14 cellular contexts compared by ENCODE assay signal in the genomic region with DNA sequence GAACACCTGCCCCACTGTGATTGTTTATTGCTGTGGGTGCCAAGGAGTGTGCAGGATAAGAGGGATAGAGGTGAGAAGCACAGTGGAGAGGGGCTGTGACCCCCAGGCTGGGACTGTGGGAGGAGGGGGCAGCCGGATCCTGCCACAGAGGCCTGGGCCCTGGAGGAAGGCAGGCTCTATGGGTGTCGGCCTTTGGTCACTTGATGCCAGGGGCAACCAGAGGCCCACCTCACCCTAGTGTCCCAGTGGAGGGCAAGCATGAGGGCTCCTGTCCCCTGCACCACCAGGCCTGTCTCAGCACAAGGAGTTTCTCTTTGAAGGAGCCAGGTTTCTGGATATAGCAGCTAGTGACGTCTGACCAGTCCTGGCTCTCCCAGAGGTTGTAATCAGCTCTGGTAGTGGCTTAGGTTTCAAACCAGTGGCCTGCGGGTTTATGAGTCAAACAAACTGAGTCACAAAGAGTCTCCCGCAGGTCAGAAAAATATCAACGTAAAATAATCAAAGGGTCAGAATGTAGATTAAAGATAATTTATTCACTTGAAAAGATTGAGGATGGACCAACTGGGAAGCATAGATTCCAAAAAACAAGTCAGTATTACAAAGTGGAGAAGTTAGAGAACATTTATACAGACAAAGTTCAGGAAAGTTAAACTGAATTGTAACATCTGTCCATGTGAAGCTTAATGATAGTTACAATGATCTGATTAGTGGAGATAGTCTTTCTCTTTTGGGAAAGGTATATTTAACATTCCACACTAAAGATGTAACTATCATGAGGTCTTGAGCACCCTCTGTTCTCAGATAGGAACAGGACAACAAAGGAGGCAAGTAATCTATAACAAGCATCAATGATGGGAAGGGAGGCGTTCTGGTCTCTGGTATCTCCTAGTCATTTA. TPM values are rescaled to one million over a fixed set of nuclear protein-coding genes. Genes with fewer than 3 reads are reported as not detected.
DNase-seq lines count a peak whose midpoint lies in the region; ATAC-seq, FAIRE-seq and TF ChIP-seq lines count a peak whose summit lies in the region.
"Had no signal": no experiment of that assay in that cellular context is flagged by ENCODE, and none has a peak within 500 bp of the region (broad histone marks: within the 10 kb centered on the region; RNA-seq: fewer than 3 reads in every experiment).

No MANE protein-coding gene starts in this region.

- H3K4me1 Mint-ChIP-seq in activated T-helper 17 cell treated with anti-CD3 and anti-CD28 coated beads, Interleukin-2, amount 50 U/mL, for 72 hours = no peaks in the 10 kb centered on the region
- no peaks in the 10 kb centered on the region for H3K4me1 Mint-ChIP-seq in CD14-positive monocyte

- H3K36me3 ChIP-seq in HCT116 (ENCODE audit: control insufficient read depth in 1 of 2, insufficient read depth in 2 of 2, low read length in 2 of 2) = no peaks in the 10 kb centered on the region
- H3K36me3 ChIP-seq: left lung had no signal

- no peak for TF ChIP-seq RAD21 in A549 (conservative IDR thresholded peaks at IDR 0.05 in 1 of 2, IDR thresholded peaks at IDR 0.05 in 1 of 2)
- TF ChIP-seq RAD21 in HCT116 (IDR thresholded peaks at IDR 0.05; ENCODE audit: low read depth) = no peak; the same call in 1 of the 2 replicates

- no peak for DNase-seq in A549 (ENCODE audit: low read depth in 1 of 2, low spot score in 1 of 2)
- DNase-seq in HCT116 (ENCODE audit: low read depth, low spot score) = peak; percentile 64
- DNase-seq in amniotic epithelial cell (ENCODE audit: low read depth) = peak; percentile 85
- DNase-seq in hepatic stellate cell (ENCODE audit: low spot score) = peak; percentile 55
- DNase-seq in OCI-M2 (lab: John Stamatoyannopoulos, UW; ENCODE audit: unreplicated experiment) = no peak
- no peak for DNase-seq in CD14-positive monocyte (ENCODE audit: low spot score)
- DNase-seq: ACHN, DMS79, NCI-H2081 had no signal

- POLR2A ChIA-PET in A549 (lab: Yijun Ruan, JAX) (interaction anchor here (0.9 kb wide), 1 partner anchor 14 kb away, joined by 3 read pairs; no protein-coding TSS in a partner anchor), HCT116 (lab: Charles Lee) (interaction anchor here (1.0 to 1.7 kb wide), 2 partner anchors 15 to 37 kb away, joined by 3 to 4 read pairs; partner anchors contain the start of gene ZNF488)

- no peaks in the 10 kb centered on the region for H4K20me1 ChIP-seq in HCT116 (ENCODE audit: insufficient read depth)

- no peak overlapping the region for H3K27ac Mint-ChIP-seq in activated T-helper 17 cell treated with anti-CD3 and anti-CD28 coated beads, Interleukin-2, amount 50 U/mL, for 72 hours
- H3K27ac Mint-ChIP-seq in CD14-positive monocyte = no peak overlapping the region
- H3K27ac Mint-ChIP-seq: activated naive CD8-positive, alpha-beta T cell; T-helper 2 cell treated with Interferon-gamma antibody and Interleukin-4, amounts not matched to agents 5 μg/mL and 100 μg/mL, for 36 hours had no signal

- H3K9me3 ChIP-seq in A549 (no peaks in the 10 kb centered on the region), HCT116 (ENCODE audit: control insufficient read depth in 1 of 2, insufficient read depth in 1 of 2, low read depth in 1 of 2, low read length in 2 of 2) (no peaks in the 10 kb centered on the region)
- H3K9me3 ChIP-seq: left lung had no signal

- ATAC-seq in A549 (peak in 1 of 2 experiments; percentile 45; a peak in 2 of 6 replicates), HCT116 (peak; percentile 97), HG02623 (IDR thresholded peaks at IDR 0.05; ENCODE audit: unreplicated experiment) (no peak)
- ATAC-seq in activated T-helper 17 cell treated with anti-CD3 and anti-CD28 coated beads, Interleukin-2, amount 50 U/mL, for 72 hours (replicated peaks) = no peak
- ATAC-seq: left lung had no signal

- RAD21 ChIA-PET in HCT116 (lab: Charles Lee; ENCODE audit: low non-redundant PET in 1 of 2, low total read pairs in 2 of 2, uncharacterized antibody in 2 of 2, unreplicated experiment in 2 of 2) = no interaction called here

- WGBS in A549 (ENCODE audit: missing lambda C conversion rate) = 66% methylated on average over 7 of the region's 7 CpGs

- 0 out of 3 replicates have a peak overlapping the region, but pooled peaks have one; percentile 23 for H3K4me2 ChIP-seq in A549
- H3K4me2 ChIP-seq in HCT116 (ENCODE audit: low read length) = peak overlapping the region; percentile 73

- no peaks in the 10 kb centered on the region for H3K27me3 ChIP-seq in HCT116 (ENCODE audit: insufficient read depth, low read length)
- H3K27me3 ChIP-seq: left lung had no signal

- peaks cover 7% of the 10 kb centered on the region; the same call in 2 of the 3 replicates for H3K4me1 ChIP-seq in A549
- peaks cover 15 to 36% of the 10 kb centered on the region in 2 experiments for H3K4me1 ChIP-seq in HCT116 (ENCODE audit: control insufficient read depth in 1 of 2, insufficient read depth in 2 of 2, low read length in 2 of 2)
- H3K4me1 ChIP-seq: left lung had no signal

- peak overlapping the region; percentile 44 for H3K9ac ChIP-seq in HCT116 (ENCODE audit: low read length)

- intact Hi-C loops in HCT116 (cut with micrococcal nuclease) = no loop called here
- intact Hi-C loops in CD14-positive monocyte (cut with micrococcal nuclease) = no loop called here

- TF ChIP-seq CTCF in A549 (IDR thresholded peaks at IDR 0.05) (no peak), HCT116 (IDR thresholded peaks at IDR 0.05 in 2 of 3, conservative IDR thresholded peaks at IDR 0.05 in 1 of 3; ENCODE audit: borderline replicate concordance in 1 of 3, insufficient read depth in 1 of 3, low read depth in 2 of 3, low read length in 2 of 3) (no peak), CD14-positive monocyte (IDR thresholded peaks at IDR 0.05) (no peak)

- H3K36me3 Mint-ChIP-seq in activated T-helper 17 cell treated with anti-CD3 and anti-CD28 coated beads, Interleukin-2, amount 50 U/mL, for 72 hours (ENCODE audit: low read depth) = no peaks in the 10 kb centered on the region
- H3K36me3 Mint-ChIP-seq in CD14-positive monocyte = no peaks in the 10 kb centered on the region
- H3K36me3 Mint-ChIP-seq: activated naive CD8-positive, alpha-beta T cell had no signal

- no peak for TF ChIP-seq POLR2A in A549 (IDR thresholded peaks at IDR 0.05; ENCODE audit: low read length)
- no peak for TF ChIP-seq POLR2A in HCT116 (IDR thresholded peaks at IDR 0.05; ENCODE audit: borderline replicate concordance, extremely low read depth, insufficient read depth, insufficient read length)

- no TSS peak for BruUV-seq in HCT116 (replicated peaks; lab: Mats Ljungman, UMichigan)

- H2AFZ ChIP-seq in HCT116 (ENCODE audit: low read depth, low read length, poor library complexity, severe bottlenecking) = peak overlapping the region; percentile 42

- H3K4me3 ChIP-seq in A549 (no peak overlapping the region), HCT116 (replicated peaks in 1 of 2; ENCODE audit: low read depth in 1 of 2, low read length in 2 of 2) (peak overlapping the region in 1 of 2 experiments; percentile 4; a peak in 1 of 4 replicates)
- H3K4me3 ChIP-seq: left lung had no signal

- H3K9me2 ChIP-seq in HCT116 (ENCODE audit: insufficient read depth) = no peaks in the 10 kb centered on the region

- TF ChIP-seq EP300 in A549 (IDR thresholded peaks at IDR 0.05) = no peak

- H3K4me3 Mint-ChIP-seq in activated T-helper 17 cell treated with anti-CD3 and anti-CD28 coated beads, Interleukin-2, amount 50 U/mL, for 72 hours = no peak overlapping the region
- no peak overlapping the region for H3K4me3 Mint-ChIP-seq in CD14-positive monocyte
- H3K4me3 Mint-ChIP-seq: activated naive CD8-positive, alpha-beta T cell; T-helper 2 cell treated with Interferon-gamma antibody and Interleukin-4, amounts not matched to agents 5 μg/mL and 100 μg/mL, for 36 hours had no signal

- H3K27ac ChIP-seq in A549 (peak overlapping the region in 1 of 2 experiments; percentile 68; a peak in 3 of 6 replicates), HCT116 (ENCODE audit: low read depth, low read length) (peak overlapping the region; percentile 43; the same call in 1 of the 2 replicates)
- H3K27ac ChIP-seq: left lung had no signal

- no peaks in the 10 kb centered on the region for H3K27me3 Mint-ChIP-seq in activated T-helper 17 cell treated with anti-CD3 and anti-CD28 coated beads, Interleukin-2, amount 50 U/mL, for 72 hours
- H3K27me3 Mint-ChIP-seq in CD14-positive monocyte (ENCODE audit: low read depth in 3 of 3) = peaks cover 0 to 2% (median 2%) of the 10 kb centered on the region in 3 donors
- H3K27me3 Mint-ChIP-seq: activated naive CD8-positive, alpha-beta T cell had no signal

- no peaks in the 10 kb centered on the region for H3K9me3 Mint-ChIP-seq in activated T-helper 17 cell treated with anti-CD3 and anti-CD28 coated beads, Interleukin-2, amount 50 U/mL, for 72 hours
- peaks cover 0 to 3% (median 0%) of the 10 kb centered on the region in 7 donors for H3K9me3 Mint-ChIP-seq in CD14-positive monocyte
- H3K9me3 Mint-ChIP-seq: T-helper 2 cell treated with Interferon-gamma antibody and Interleukin-4, amounts not matched to agents 5 μg/mL and 100 μg/mL, for 36 hours had no signal

- no peaks in the 10 kb centered on the region for H3K79me2 ChIP-seq in HCT116 (ENCODE audit: insufficient read depth, low read length)

- no peak for FAIRE-seq in A549 (lab: Jason Lieb, UNC)

- CTCF ChIA-PET in A549 (lab: Yijun Ruan, JAX) = interaction anchor here (1.0 to 2.3 kb wide), 3 partner anchors 11 to 67 kb away, joined by 3 to 7 read pairs (median 5); no protein-coding TSS in a partner anchor
- CTCF ChIA-PET in HCT116 (lab: Charles Lee) = no interaction called here

TF ChIP-seq in HCT116, 20 proteins besides CTCF, POLR2A, EP300 and RAD21 (continues in another document):
- 0 out of 2 replicates have a peak, but pooled peaks have one; percentile 25 for TF ChIP-seq POLR2AphosphoS5 (IDR thresholded peaks at IDR 0.05; ENCODE audit: low read depth, low read length)

RNA-seq across cellular contexts. Expression of gene ZNF488, which starts 37.2 kb away (rescaled TPM):
- polyA plus RNA-seq in A549 (2011; rRNA removed) (4.0 and 4.6 TPM in 2 replicates), A549 (2017; fragmentation: RNase III; extraction: RNeasy Plus Mini Kit Qiagen cat#74134 plus additional on column Dnase treatment) (6.8 to 8.3 TPM (median 6.9 TPM) in 3 replicates), CD14-positive monocyte (not detected)
- 5.1 and 6.7 TPM in 2 replicates for polyA plus RNA-seq in A549 (2012; cell fraction: cytosol; rRNA removed)
- polyA plus RNA-seq in A549 (2012; cell fraction: nucleus; rRNA removed) = 6.5 and 6.7 TPM in 2 replicates
- polyA minus RNA-seq in A549 (2011; rRNA and poly(A)+ RNA removed) = 6.4 and 6.5 TPM in 2 replicates
- total RNA-seq in HCT116 (2021; ENCODE audit: unreplicated experiment) = 3.9 TPM
- polyA plus RNA-seq in HCT116 (2012) = 1.8 and 2.1 TPM in 2 replicates
- total RNA-seq in activated T-helper 17 cell treated with anti-CD3 and anti-CD28 coated beads, Interleukin-2, amount 50 U/mL, for 72 hours = under 1 TPM; 0.08 to 0.11 TPM

Comparison
In these comparisons a context has a peak if more than half of its experiments do, and no peak if none do; other contexts are left out.
1. DNase-seq: peak in HCT116 (single experiment), amniotic epithelial cell (single experiment) and hepatic stellate cell (single experiment); none in A549 (0 of 2), OCI-M2 (single experiment) and CD14-positive monocyte (single experiment).